ENCODE assay signal across 1 cellular context in genomic region chr6:157614026-157614484, GRCh38.
A peak's percentile ranks its signal among the peaks of the same experiment; 100 is the strongest.
TF ChIP-seq lines count a peak whose summit lies in the region.

No MANE protein-coding gene starts in this region.

TF ChIP-seq in HepG2, 621 proteins besides CTCF, POLR2A, EP300 and RAD21 (continued from another document and continues in another):
- TF ChIP-seq ZBTB43 (CRISPR knock-in tag; conservative IDR thresholded peaks at IDR 0.05) (no peak), FOXK1 (CRISPR knock-in tag; IDR thresholded peaks at IDR 0.05; ENCODE audit: borderline replicate concordance, low read depth) (no peak), MED8 (CRISPR knock-in tag; IDR thresholded peaks at IDR 0.05; ENCODE audit: insufficient replicate concordance) (no peak), ZNF570 (CRISPR knock-in tag; IDR thresholded peaks at IDR 0.05; ENCODE audit: borderline replicate concordance) (no peak), GRHL1 (CRISPR knock-in tag; conservative IDR thresholded peaks at IDR 0.05) (no peak), ZHX2 (IDR thresholded peaks at IDR 0.05; ENCODE audit: low read depth) (no peak), ZHX2 (CRISPR knock-in tag; IDR thresholded peaks at IDR 0.05; ENCODE audit: borderline replicate concordance) (no peak), MAFG (CRISPR knock-in tag; IDR thresholded peaks at IDR 0.05) (no peak), LRRFIP1 (CRISPR knock-in tag; conservative IDR thresholded peaks at IDR 0.05) (no peak), GATAD1 (CRISPR knock-in tag; IDR thresholded peaks at IDR 0.05) (no peak), RARG (CRISPR knock-in tag; IDR thresholded peaks at IDR 0.05; ENCODE audit: low read depth) (no peak), NCOA5 (CRISPR knock-in tag; IDR thresholded peaks at IDR 0.05) (no peak), NCOR1 (IDR thresholded peaks at IDR 0.05; ENCODE audit: borderline replicate concordance, low read length) (no peak), ZNF281 (CRISPR knock-in tag; IDR thresholded peaks at IDR 0.05; ENCODE audit: borderline replicate concordance) (peak; percentile 67; the same call in 1 of the 2 replicates), ZNF740 (CRISPR knock-in tag; IDR thresholded peaks at IDR 0.05) (peak; percentile 88), SNAPC5 (CRISPR knock-in tag; IDR thresholded peaks at IDR 0.05; ENCODE audit: borderline replicate concordance) (no peak), ZBTB49 (CRISPR knock-in tag; IDR thresholded peaks at IDR 0.05; ENCODE audit: borderline replicate concordance) (no peak), ZNF12 (CRISPR knock-in tag; IDR thresholded peaks at IDR 0.05) (no peak), NCOA2 (CRISPR knock-in tag; IDR thresholded peaks at IDR 0.05) (no peak), ZNF577 (CRISPR knock-in tag; IDR thresholded peaks at IDR 0.05; ENCODE audit: borderline replicate concordance, low read depth) (no peak), HDAC2 (CRISPR knock-in tag; IDR thresholded peaks at IDR 0.05) (no peak), FOXO4 (CRISPR knock-in tag; conservative IDR thresholded peaks at IDR 0.05) (no peak), ZNF121 (CRISPR knock-in tag; IDR thresholded peaks at IDR 0.05) (no peak), TFDP1 (CRISPR knock-in tag; IDR thresholded peaks at IDR 0.05; ENCODE audit: borderline replicate concordance) (no peak), HIVEP1 (CRISPR knock-in tag; IDR thresholded peaks at IDR 0.05) (no peak), SRF (IDR thresholded peaks at IDR 0.05; ENCODE audit: low read depth, low read length) (no peak), PRMT3 (CRISPR knock-in tag; IDR thresholded peaks at IDR 0.05; ENCODE audit: borderline replicate concordance, low read depth) (no peak), TEAD3 (CRISPR knock-in tag; optimal IDR thresholded peaks at IDR 0.05; ENCODE audit: borderline replicate concordance) (peak; percentile 8), POLR2AphosphoS5 (IDR thresholded peaks at IDR 0.05; ENCODE audit: low read depth, low read length) (no peak), BORCS8-MEF2B (CRISPR knock-in tag; IDR thresholded peaks at IDR 0.05) (no peak), DMAP1 (CRISPR knock-in tag; IDR thresholded peaks at IDR 0.05) (no peak), ZNF616 (CRISPR knock-in tag; IDR thresholded peaks at IDR 0.05; ENCODE audit: low read depth) (0 out of 2 replicates have a peak, but pooled peaks have one; percentile 11), TBX2 (CRISPR knock-in tag; IDR thresholded peaks at IDR 0.05; ENCODE audit: borderline replicate concordance) (no peak), ZSCAN20 (CRISPR knock-in tag; IDR thresholded peaks at IDR 0.05; ENCODE audit: borderline replicate concordance) (no peak), CBFB (CRISPR knock-in tag; IDR thresholded peaks at IDR 0.05) (no peak)
